Comparison of ENCODE assay signal across 12 cellular contexts in the genomic region with DNA sequence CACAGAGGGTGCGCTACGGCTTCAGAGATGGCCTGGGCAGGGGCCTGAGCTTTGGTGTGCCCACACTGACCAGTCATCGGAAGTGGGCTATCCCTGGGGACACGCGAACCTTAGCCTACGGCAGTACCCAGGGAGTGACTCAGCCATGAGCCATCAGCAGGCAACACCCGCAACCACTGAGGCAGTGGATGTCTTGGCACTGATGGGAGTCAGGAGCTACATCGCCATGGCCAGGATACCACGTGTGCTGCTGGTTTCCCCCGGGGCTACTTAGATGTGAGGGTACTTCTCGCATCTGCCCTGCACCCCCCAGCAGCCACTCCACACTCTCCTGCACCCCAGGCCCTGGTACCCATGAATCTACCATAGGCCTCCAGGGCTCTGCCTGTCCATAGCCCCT. TPM values are rescaled to one million over a fixed set of nuclear protein-coding genes. Genes with fewer than 3 reads are reported as not detected.
DNase-seq lines count a peak whose midpoint lies in the region; ATAC-seq and TF ChIP-seq lines count a peak whose summit lies in the region.
"Had no signal": no experiment of that assay in that cellular context is flagged by ENCODE, and none has a peak within 500 bp of the region (broad histone marks: within the 10 kb centered on the region; RNA-seq: fewer than 3 reads in every experiment).

No MANE protein-coding gene starts in this region.

- DNase-seq in HK-2 (ENCODE audit: unreplicated experiment) (peak; percentile 72), RWPE2 (ENCODE audit: low spot score) (peak; percentile 87), skeletal muscle cell (ENCODE audit: low read depth) (peak; percentile 52), NCI-H1436 treated with DMSO at 0.1 percent for 48 hours (lab: John Stamatoyannopoulos, UW) (no peak), body of pancreas (no peak), immature natural killer cell (no peak)
- DNase-seq: MV-4-11, tibial artery had no signal

- peaks cover 0 to 6% (median 4%) of the 10 kb centered on the region in 3 donors for H3K36me3 Mint-ChIP-seq in immature natural killer cell
- H3K36me3 Mint-ChIP-seq: activated naive CD4-positive, alpha-beta T cell treated with anti-CD3 and anti-CD28 coated beads, Interleukin-2, amount 50 U/mL, for 24 hours had no signal

- H3K9me3 Mint-ChIP-seq in immature natural killer cell: peaks cover 0 to 8% (median 0%) of the 10 kb centered on the region in 6 donors
- H3K9me3 Mint-ChIP-seq: activated naive CD4-positive, alpha-beta T cell treated with anti-CD3 and anti-CD28 coated beads, Interleukin-2, amount 50 U/mL, for 24 hours had no signal

- H3K4me1 Mint-ChIP-seq in immature natural killer cell: peaks cover 0 to 10% of the 10 kb centered on the region in 2 donors
- H3K4me1 Mint-ChIP-seq: activated naive CD4-positive, alpha-beta T cell treated with anti-CD3 and anti-CD28 coated beads, Interleukin-2, amount 50 U/mL, for 24 hours had no signal

- intact Hi-C loops in body of pancreas (cut with DNase I): no loop called here

- peak overlapping the region; percentile 66 for H3K27ac ChIP-seq in RWPE2 (ENCODE audit: poor library complexity, severe bottlenecking)
- no peak overlapping the region for H3K27ac ChIP-seq in body of pancreas
- H3K27ac ChIP-seq: dorsolateral prefrontal cortex, HL-60, tibial artery had no signal

- no peak overlapping the region for H3K4me3 Mint-ChIP-seq in immature natural killer cell
- H3K4me3 Mint-ChIP-seq: activated naive CD4-positive, alpha-beta T cell treated with anti-CD3 and anti-CD28 coated beads, Interleukin-2, amount 50 U/mL, for 24 hours had no signal

- WGBS in body of pancreas, 2 donors: 84 to 94% methylated on average over 5 to 11 of the region's 11 CpGs

- peak; percentile 92 for ATAC-seq in RWPE2 (ENCODE audit: low read depth)
- ATAC-seq in esophagus mucosa: peak; percentile 68
- ATAC-seq in body of pancreas: no peak

- no peak for TF ChIP-seq CTCF in RWPE2 (IDR thresholded peaks at IDR 0.05; ENCODE audit: poor library complexity, severe bottlenecking)
- no peak for TF ChIP-seq CTCF in body of pancreas (IDR thresholded peaks at IDR 0.05)

- H3K4me3 ChIP-seq in RWPE2 (ENCODE audit: severe bottlenecking) (no peak overlapping the region), skeletal muscle cell (ENCODE audit: low read depth, low read length) (no peak overlapping the region), body of pancreas (no peak overlapping the region)
- H3K4me3 ChIP-seq: dorsolateral prefrontal cortex, tibial artery had no signal

- H3K27me3 ChIP-seq in RWPE2 (ENCODE audit: insufficient read depth, poor library complexity, severe bottlenecking) (no peaks in the 10 kb centered on the region), body of pancreas (no peaks in the 10 kb centered on the region)
- H3K27me3 ChIP-seq: dorsolateral prefrontal cortex, tibial artery had no signal

- H3K36me3 ChIP-seq in RWPE2 (ENCODE audit: low read depth) (no peaks in the 10 kb centered on the region), body of pancreas (replicated peaks in 1 of 2; ENCODE audit: insufficient read depth in 1 of 2, low read depth in 2 of 2) (no peaks in the 10 kb centered on the region)
- H3K36me3 ChIP-seq: tibial artery had no signal

- H3K9me3 ChIP-seq in RWPE2 (ENCODE audit: severe bottlenecking): no peaks in the 10 kb centered on the region
- no peaks in the 10 kb centered on the region for H3K9me3 ChIP-seq in body of pancreas
- H3K9me3 ChIP-seq: tibial artery had no signal

- H3K27me3 Mint-ChIP-seq in immature natural killer cell (ENCODE audit: low read depth in 3 of 3): peaks cover 0 to 2% (median 0%) of the 10 kb centered on the region in 3 donors
- H3K27me3 Mint-ChIP-seq: activated naive CD4-positive, alpha-beta T cell treated with anti-CD3 and anti-CD28 coated beads, Interleukin-2, amount 50 U/mL, for 24 hours had no signal

- no peak overlapping the region for H3K27ac Mint-ChIP-seq in immature natural killer cell
- H3K27ac Mint-ChIP-seq: activated naive CD4-positive, alpha-beta T cell treated with anti-CD3 and anti-CD28 coated beads, Interleukin-2, amount 50 U/mL, for 24 hours had no signal

- no peak for TF ChIP-seq POLR2A in body of pancreas (IDR thresholded peaks at IDR 0.05)

- H3K4me1 ChIP-seq in RWPE2 (ENCODE audit: insufficient read depth, poor library complexity, severe bottlenecking) (peaks cover 33% of the 10 kb centered on the region), body of pancreas (peaks cover 24% of the 10 kb centered on the region)

RNA-seq across cellular contexts. Expression of gene HPCAL1, which starts 12.8 kb away (rescaled TPM):
- 13.7 TPM for total RNA-seq in esophagus mucosa
- total RNA-seq in body of pancreas: 10 to 100 TPM; 41.0 to 66.3 TPM
- 10 to 100 TPM; 64.9 to 89.7 (median 88.9) TPM for polyA plus RNA-seq in immature natural killer cell

Comparison
In these comparisons a context has a peak if more than half of its experiments do, and no peak if none do; other contexts are left out.
1. DNase-seq: peak in HK-2 (single experiment), RWPE2 (single experiment) and skeletal muscle cell (single experiment); none in NCI-H1436 treated with DMSO at 0.1 percent for 48 hours (single experiment), body of pancreas (0 of 4) and immature natural killer cell (0 of 3).